8 cellular contexts compared by ENCODE assay signal in the genomic region with DNA sequence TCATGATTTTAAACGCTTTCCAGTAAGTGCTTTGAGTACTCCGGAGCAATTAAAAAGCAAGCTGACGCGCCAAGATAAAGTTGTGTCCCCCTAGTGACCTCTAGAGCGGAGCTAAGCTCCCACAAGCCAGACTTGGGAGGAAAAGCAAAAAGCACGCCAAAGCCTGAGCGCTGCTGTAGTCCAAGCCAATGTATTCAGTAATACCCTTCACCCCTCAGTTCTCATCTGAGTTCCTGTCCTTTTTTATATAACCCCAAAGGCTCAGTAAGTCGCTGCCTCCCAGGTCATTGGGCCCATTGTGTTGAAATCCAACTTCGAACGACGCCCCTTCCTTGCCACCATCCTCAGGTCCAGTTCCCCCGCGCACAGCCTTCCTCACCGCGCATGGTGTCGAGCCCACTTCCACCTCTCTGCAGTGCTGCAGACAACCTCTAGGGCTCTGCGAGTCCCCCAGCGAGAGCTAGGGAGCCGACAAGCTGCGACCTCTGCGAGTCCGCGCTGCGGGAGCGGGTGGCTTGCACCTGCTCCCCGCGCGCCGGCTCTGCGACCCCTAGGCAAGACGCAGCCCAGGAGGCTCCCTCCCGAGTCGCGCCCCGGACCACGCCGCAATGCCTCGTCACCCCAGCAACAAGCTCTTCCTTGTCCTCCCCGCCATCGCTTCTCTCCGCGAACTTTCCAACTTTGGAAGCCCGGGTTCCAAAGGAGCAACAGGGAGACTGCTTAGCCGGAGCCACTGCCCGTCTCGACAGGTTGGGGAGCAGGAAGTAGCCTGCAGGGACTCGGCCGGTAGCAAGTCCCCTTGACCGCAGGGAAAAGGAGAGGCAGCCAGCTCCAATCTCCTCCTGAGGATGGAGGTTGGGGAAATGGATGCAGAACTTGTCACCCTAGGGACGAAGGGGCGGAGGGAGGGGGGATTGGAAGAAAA. TPM values are rescaled to one million over a fixed set of nuclear protein-coding genes. Genes with fewer than 3 reads are reported as not detected.
DNase-seq lines count a peak whose midpoint lies in the region; ATAC-seq and TF ChIP-seq lines count a peak whose summit lies in the region.

No MANE protein-coding gene starts in this region.

- CTCF ChIA-PET in Calu3 (lab: Charles Lee), result interaction anchor here (0.6 to 1.6 kb wide), 6 partner anchors 32 to 645 kb away, joined by 3 to 7 read pairs (median 4); a partner anchor contains a TSS
- CTCF ChIA-PET in PC-3 (lab: Charles Lee), result no interaction called here

- H3K27ac ChIP-seq in PC-3 (ENCODE audit: low read length) (no peak overlapping the region), brain microvascular endothelial cell (no peak overlapping the region)

- H3K4me3 ChIP-seq in PC-3 (ENCODE audit: low read length) (peak overlapping the region; percentile 69), brain microvascular endothelial cell (ENCODE audit: low read depth, low read length) (peak overlapping the region; percentile 55)

- peaks cover 9% of the 10 kb centered on the region for H3K4me1 Mint-ChIP-seq in Calu3 (ENCODE audit: low read depth, unreplicated experiment)

- no peak overlapping the region for H2AFZ ChIP-seq in PC-3 (ENCODE audit: low read length)

- TF ChIP-seq CTCF in Calu3 (IDR thresholded peaks at IDR 0.05; ENCODE audit: unreplicated experiment) (peak; percentile 75), PC-3 (conservative IDR thresholded peaks at IDR 0.05; ENCODE audit: low read depth, low read length) (peak; percentile 32; the same call in 1 of the 2 replicates), brain microvascular endothelial cell (IDR thresholded peaks at IDR 0.05; ENCODE audit: low read depth, low read length, missing control alignments) (peak; percentile 70)

- no peaks in the 10 kb centered on the region for H3K9me3 ChIP-seq in PC-3 (ENCODE audit: low read length)

- no peaks in the 10 kb centered on the region for H3K79me2 ChIP-seq in PC-3 (ENCODE audit: low read length)

- no peak overlapping the region for H3K9ac ChIP-seq in PC-3 (ENCODE audit: low read length)

- no peaks in the 10 kb centered on the region for H3K9me3 Mint-ChIP-seq in Calu3 (ENCODE audit: low read depth, unreplicated experiment)

- no peaks in the 10 kb centered on the region for H3K9me2 ChIP-seq in PC-3 (replicated peaks; ENCODE audit: low read length)

- H3K4me3 Mint-ChIP-seq in Calu3 (ENCODE audit: low read depth, unreplicated experiment), result peak overlapping the region; percentile 75

- ATAC-seq in GM19372 (IDR thresholded peaks at IDR 0.05; ENCODE audit: low read depth, unreplicated experiment) (peak; percentile 48), HG03378 (IDR thresholded peaks at IDR 0.05; ENCODE audit: unreplicated experiment) (peak; percentile 87), PC-3 (no peak)

- peaks cover 19% of the 10 kb centered on the region for H3K27me3 Mint-ChIP-seq in Calu3 (ENCODE audit: unreplicated experiment)

- no peaks in the 10 kb centered on the region for H4K20me1 ChIP-seq in PC-3 (ENCODE audit: low read length)

- BruUV-seq in Calu3 (replicated peaks; lab: Mats Ljungman, UMichigan), result no TSS peak
- no TSS peak for BruUV-seq in PC-3 (replicated peaks; lab: Mats Ljungman, UMichigan)

- DNase-seq in Calu3, result peak; percentile 74
- DNase-seq in PC-3, result peak; percentile 11
- no peak for DNase-seq in brain microvascular endothelial cell
- peak; percentile 88 for DNase-seq in islet precursor cell
- DNase-seq in stimulated activated CD4-positive, alpha-beta T cell treated with anti-CD3 and anti-CD28 coated beads, Interleukin-12 subunit alpha, Interleukin-12 subunit beta, amount 100 ng/mL, for 48 hours (ENCODE audit: low read depth in 2 of 3, low spot score in 1 of 3), result peak; percentile 21 to 35 (median 27)
- DNase-seq in T-helper 9 cell, result no peak

- peaks cover 11% of the 10 kb centered on the region for H3K4me1 ChIP-seq in PC-3 (ENCODE audit: insufficient read depth, low read length)

- POLR2A ChIA-PET in PC-3 (lab: Charles Lee; ENCODE audit: unreplicated experiment), result no interaction called here

- H3F3A ChIP-seq in PC-3 (ENCODE audit: low read length, unreplicated experiment), result no peaks in the 10 kb centered on the region

- intact Hi-C loops in Calu3 (cut with micrococcal nuclease; ENCODE audit: unreplicated experiment), result loop anchor here (5.0 kb wide), 2 partner anchors 112 to 182 kb away; no protein-coding TSS in a partner anchor
- intact Hi-C loops in PC-3 (cut with micrococcal nuclease), result no loop called here

- no peak overlapping the region for H3K27ac Mint-ChIP-seq in Calu3 (ENCODE audit: unreplicated experiment)

- in situ Hi-C loops in brain microvascular endothelial cell (cut with HindIII; ENCODE audit: low pct_ligation_motif_present, low sequenced_read_pairs), result no loop called here

- H3K36me3 Mint-ChIP-seq in Calu3 (ENCODE audit: insufficient read depth, unreplicated experiment), result peaks cover 10% of the 10 kb centered on the region

- peaks cover 48% of the 10 kb centered on the region for H3K27me3 ChIP-seq in PC-3 (ENCODE audit: low read length)
- H3K27me3 ChIP-seq in brain microvascular endothelial cell (replicated peaks), result peaks cover 31% of the 10 kb centered on the region

- H3K36me3 ChIP-seq in PC-3 (ENCODE audit: low read depth, low read length), result no peaks in the 10 kb centered on the region
- H3K36me3 ChIP-seq in brain microvascular endothelial cell (replicated peaks), result no peaks in the 10 kb centered on the region

- H3K4me2 ChIP-seq in PC-3 (ENCODE audit: low read length), result peak overlapping the region; percentile 90

RNA-seq across cellular contexts. Expression of a gene that starts 3.8 kb away (rescaled TPM):
- total RNA-seq in Calu3 (2022) (5.0 and 5.8 TPM in 2 replicates), PC-3 (2014; rRNA removed) (not detected in 2 replicates)

Comparison
In these comparisons a context has a peak if more than half of its experiments do, and no peak if none do; other contexts are left out.
1. DNase-seq: peak in Calu3 (single experiment), PC-3 (single experiment), islet precursor cell (single experiment) and stimulated activated CD4-positive, alpha-beta T cell treated with anti-CD3 and anti-CD28 coated beads, Interleukin-12 subunit alpha, Interleukin-12 subunit beta, amount 100 ng/mL, for 48 hours (3 of 3); none in brain microvascular endothelial cell (single experiment) and T-helper 9 cell (single experiment).
2. Peak in every context shown above with its lines, with median percentiles within 50 percentile points of each other: CTCF ChIP-seq.